1 cellular context compared by ENCODE assay signal in genomic region chr6:291697-292505, GRCh38.
TF ChIP-seq lines count a peak whose summit lies in the region.

Gene DUSP22 (plus strand): TSS chr6:292487. CDS start chr6:292540, 53 bp downstream.

TF ChIP-seq in GM12878, 131 proteins besides CTCF, POLR2A, EP300 and RAD21 (continued from another document and continues in another):
- TF ChIP-seq GATAD2B (conservative IDR thresholded peaks at IDR 0.05; ENCODE audit: low read depth) (no peak), TARDBP (IDR thresholded peaks at IDR 0.05; ENCODE audit: borderline replicate concordance) (no peak), SIX5 (IDR thresholded peaks at IDR 0.05; ENCODE audit: low read depth, low read length, severe bottlenecking) (no peak), MTA2 (IDR thresholded peaks at IDR 0.05; ENCODE audit: low read depth) (no peak), CBX5 (IDR thresholded peaks at IDR 0.05; ENCODE audit: low read depth) (no peak), ASH2L (IDR thresholded peaks at IDR 0.05; ENCODE audit: borderline replicate concordance, low read depth) (no peak), MYB (IDR thresholded peaks at IDR 0.05; ENCODE audit: borderline replicate concordance, low read depth, low read length) (no peak), E4F1 (IDR thresholded peaks at IDR 0.05; ENCODE audit: borderline replicate concordance, partially characterized antibody) (no peak), STAT1 (conservative IDR thresholded peaks at IDR 0.05) (peak; percentile 58; the same call in 1 of the 2 replicates), SREBF2 (IDR thresholded peaks at IDR 0.05; ENCODE audit: low read length) (no peak), ZZZ3 (IDR thresholded peaks at IDR 0.05; ENCODE audit: control insufficient read depth, insufficient read length, low read depth) (no peak), EED (IDR thresholded peaks at IDR 0.05; ENCODE audit: low read depth) (peak; percentile 81), EGR1 (IDR thresholded peaks at IDR 0.05; ENCODE audit: borderline replicate concordance in 1 of 2, low read depth in 2 of 2, low read length in 2 of 2) (peak in 1 of 2 experiments; percentile 97; a peak in 2 of 3 replicates), ZBED1 (IDR thresholded peaks at IDR 0.05; ENCODE audit: borderline replicate concordance) (no peak; the same call in 1 of the 2 replicates), RELA (IDR thresholded peaks at IDR 0.05; ENCODE audit: borderline replicate concordance, partially characterized antibody) (peak; percentile 99), MYC (IDR thresholded peaks at IDR 0.05; ENCODE audit: insufficient read depth, insufficient read length, insufficient replicate concordance, low read length, severe bottlenecking) (peak; percentile 15), USF1 (IDR thresholded peaks at IDR 0.05; ENCODE audit: borderline replicate concordance, extremely low read length, insufficient read depth, low read depth, low read length) (no peak), FOS (IDR thresholded peaks at IDR 0.05; ENCODE audit: borderline replicate concordance, extremely low read depth, insufficient read length) (no peak), NRF1 (conservative IDR thresholded peaks at IDR 0.05; ENCODE audit: low read depth, low read length) (peak; percentile 78), WRNIP1 (IDR thresholded peaks at IDR 0.05; ENCODE audit: borderline replicate concordance, low read depth, low read length) (0 out of 2 replicates have a peak, but pooled peaks have one; percentile 20), NR2C1 (IDR thresholded peaks at IDR 0.05) (no peak), ZNF622 (IDR thresholded peaks at IDR 0.05) (no peak), CREM (IDR thresholded peaks at IDR 0.05; ENCODE audit: low read depth) (no peak), TCF12 (IDR thresholded peaks at IDR 0.05; ENCODE audit: low read depth, low read length) (peak; percentile 87), BACH1 (IDR thresholded peaks at IDR 0.05; ENCODE audit: borderline replicate concordance) (no peak), HCFC1 (IDR thresholded peaks at IDR 0.05; ENCODE audit: low read length) (no peak; the same call in 1 of the 2 replicates), SRF (IDR thresholded peaks at IDR 0.05; ENCODE audit: low read depth in 2 of 2, low read length in 2 of 2) (peak in 1 of 2 experiments; percentile 78; a peak in 2 of 4 replicates), CHD1 (IDR thresholded peaks at IDR 0.05; ENCODE audit: low read depth, low read length) (0 out of 2 replicates have a peak, but pooled peaks have one; percentile 72), ELK1 (IDR thresholded peaks at IDR 0.05; ENCODE audit: low read depth, low read length) (no peak; the same call in 1 of the 2 replicates), PRDM15 (CRISPR knock-in tag; IDR thresholded peaks at IDR 0.05) (no peak), BCLAF1 (IDR thresholded peaks at IDR 0.05) (no peak), NR2F1 (conservative IDR thresholded peaks at IDR 0.05) (no peak), RBBP5 (conservative IDR thresholded peaks at IDR 0.05) (no peak), TCF7 (IDR thresholded peaks at IDR 0.05; ENCODE audit: borderline replicate concordance) (no peak), SIN3A (IDR thresholded peaks at IDR 0.05; ENCODE audit: low read depth, low read length) (no peak)
- TF ChIP-seq, protein P1, sequence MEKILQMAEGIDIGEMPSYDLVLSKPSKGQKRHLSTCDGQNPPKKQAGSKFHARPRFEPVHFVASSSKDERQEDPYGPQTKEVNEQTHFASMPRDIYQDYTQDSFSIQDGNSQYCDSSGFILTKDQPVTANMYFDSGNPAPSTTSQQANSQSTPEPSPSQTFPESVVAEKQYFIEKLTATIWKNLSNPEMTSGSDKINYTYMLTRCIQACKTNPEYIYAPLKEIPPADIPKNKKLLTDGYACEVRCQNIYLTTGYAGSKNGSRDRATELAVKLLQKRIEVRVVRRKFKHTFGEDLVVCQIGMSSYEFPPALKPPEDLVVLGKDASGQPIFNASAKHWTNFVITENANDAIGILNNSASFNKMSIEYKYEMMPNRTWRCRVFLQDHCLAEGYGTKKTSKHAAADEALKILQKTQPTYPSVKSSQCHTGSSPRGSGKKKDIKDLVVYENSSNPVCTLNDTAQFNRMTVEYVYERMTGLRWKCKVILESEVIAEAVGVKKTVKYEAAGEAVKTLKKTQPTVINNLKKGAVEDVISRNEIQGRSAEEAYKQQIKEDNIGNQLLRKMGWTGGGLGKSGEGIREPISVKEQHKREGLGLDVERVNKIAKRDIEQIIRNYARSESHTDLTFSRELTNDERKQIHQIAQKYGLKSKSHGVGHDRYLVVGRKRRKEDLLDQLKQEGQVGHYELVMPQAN (conservative IDR thresholded peaks at IDR 0.05) = no peak
- TF ChIP-seq, protein P2, sequence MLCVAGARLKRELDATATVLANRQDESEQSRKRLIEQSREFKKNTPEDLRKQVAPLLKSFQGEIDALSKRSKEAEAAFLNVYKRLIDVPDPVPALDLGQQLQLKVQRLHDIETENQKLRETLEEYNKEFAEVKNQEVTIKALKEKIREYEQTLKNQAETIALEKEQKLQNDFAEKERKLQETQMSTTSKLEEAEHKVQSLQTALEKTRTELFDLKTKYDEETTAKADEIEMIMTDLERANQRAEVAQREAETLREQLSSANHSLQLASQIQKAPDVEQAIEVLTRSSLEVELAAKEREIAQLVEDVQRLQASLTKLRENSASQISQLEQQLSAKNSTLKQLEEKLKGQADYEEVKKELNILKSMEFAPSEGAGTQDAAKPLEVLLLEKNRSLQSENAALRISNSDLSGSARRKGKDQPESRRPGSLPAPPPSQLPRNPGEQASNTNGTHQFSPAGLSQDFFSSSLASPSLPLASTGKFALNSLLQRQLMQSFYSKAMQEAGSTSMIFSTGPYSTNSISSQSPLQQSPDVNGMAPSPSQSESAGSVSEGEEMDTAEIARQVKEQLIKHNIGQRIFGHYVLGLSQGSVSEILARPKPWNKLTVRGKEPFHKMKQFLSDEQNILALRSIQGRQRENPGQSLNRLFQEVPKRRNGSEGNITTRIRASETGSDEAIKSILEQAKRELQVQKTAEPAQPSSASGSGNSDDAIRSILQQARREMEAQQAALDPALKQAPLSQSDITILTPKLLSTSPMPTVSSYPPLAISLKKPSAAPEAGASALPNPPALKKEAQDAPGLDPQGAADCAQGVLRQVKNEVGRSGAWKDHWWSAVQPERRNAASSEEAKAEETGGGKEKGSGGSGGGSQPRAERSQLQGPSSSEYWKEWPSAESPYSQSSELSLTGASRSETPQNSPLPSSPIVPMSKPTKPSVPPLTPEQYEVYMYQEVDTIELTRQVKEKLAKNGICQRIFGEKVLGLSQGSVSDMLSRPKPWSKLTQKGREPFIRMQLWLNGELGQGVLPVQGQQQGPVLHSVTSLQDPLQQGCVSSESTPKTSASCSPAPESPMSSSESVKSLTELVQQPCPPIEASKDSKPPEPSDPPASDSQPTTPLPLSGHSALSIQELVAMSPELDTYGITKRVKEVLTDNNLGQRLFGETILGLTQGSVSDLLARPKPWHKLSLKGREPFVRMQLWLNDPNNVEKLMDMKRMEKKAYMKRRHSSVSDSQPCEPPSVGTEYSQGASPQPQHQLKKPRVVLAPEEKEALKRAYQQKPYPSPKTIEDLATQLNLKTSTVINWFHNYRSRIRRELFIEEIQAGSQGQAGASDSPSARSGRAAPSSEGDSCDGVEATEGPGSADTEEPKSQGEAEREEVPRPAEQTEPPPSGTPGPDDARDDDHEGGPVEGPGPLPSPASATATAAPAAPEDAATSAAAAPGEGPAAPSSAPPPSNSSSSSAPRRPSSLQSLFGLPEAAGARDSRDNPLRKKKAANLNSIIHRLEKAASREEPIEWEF (IDR thresholded peaks at IDR 0.05; ENCODE audit: insufficient replicate concordance, low read depth, low read length) = peak; percentile 86
- TF ChIP-seq, protein P3, sequence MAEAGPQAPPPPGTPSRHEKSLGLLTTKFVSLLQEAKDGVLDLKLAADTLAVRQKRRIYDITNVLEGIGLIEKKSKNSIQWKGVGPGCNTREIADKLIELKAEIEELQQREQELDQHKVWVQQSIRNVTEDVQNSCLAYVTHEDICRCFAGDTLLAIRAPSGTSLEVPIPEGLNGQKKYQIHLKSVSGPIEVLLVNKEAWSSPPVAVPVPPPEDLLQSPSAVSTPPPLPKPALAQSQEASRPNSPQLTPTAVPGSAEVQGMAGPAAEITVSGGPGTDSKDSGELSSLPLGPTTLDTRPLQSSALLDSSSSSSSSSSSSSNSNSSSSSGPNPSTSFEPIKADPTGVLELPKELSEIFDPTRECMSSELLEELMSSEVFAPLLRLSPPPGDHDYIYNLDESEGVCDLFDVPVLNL (IDR thresholded peaks at IDR 0.05; ENCODE audit: low read depth, low read length) = no peak
- TF ChIP-seq, protein P4, sequence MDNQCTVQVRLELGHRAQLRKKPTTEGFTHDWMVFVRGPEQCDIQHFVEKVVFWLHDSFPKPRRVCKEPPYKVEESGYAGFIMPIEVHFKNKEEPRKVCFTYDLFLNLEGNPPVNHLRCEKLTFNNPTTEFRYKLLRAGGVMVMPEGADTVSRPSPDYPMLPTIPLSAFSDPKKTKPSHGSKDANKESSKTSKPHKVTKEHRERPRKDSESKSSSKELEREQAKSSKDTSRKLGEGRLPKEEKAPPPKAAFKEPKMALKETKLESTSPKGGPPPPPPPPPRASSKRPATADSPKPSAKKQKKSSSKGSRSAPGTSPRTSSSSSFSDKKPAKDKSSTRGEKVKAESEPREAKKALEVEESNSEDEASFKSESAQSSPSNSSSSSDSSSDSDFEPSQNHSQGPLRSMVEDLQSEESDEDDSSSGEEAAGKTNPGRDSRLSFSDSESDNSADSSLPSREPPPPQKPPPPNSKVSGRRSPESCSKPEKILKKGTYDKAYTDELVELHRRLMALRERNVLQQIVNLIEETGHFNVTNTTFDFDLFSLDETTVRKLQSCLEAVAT (IDR thresholded peaks at IDR 0.05) = peak; percentile 98
